In genomic region chr6:134884752-134885151, GRCh38 we compare ENCODE assay signal across 28 cellular contexts.
"Had no signal": no experiment of that assay in that cellular context is flagged by ENCODE, and none has a peak within 500 bp of the region (broad histone marks: within the 10 kb centered on the region; RNA-seq: fewer than 3 reads in every experiment).

No MANE protein-coding gene starts in this region.

- H3K9me3 Mint-ChIP-seq: stimulated activated effector memory CD8-positive, alpha-beta T cell treated with anti-CD3 and anti-CD28 coated beads, Interleukin-12 subunit alpha, Interleukin-12 subunit beta, amount 100 ng/mL, for 72 hours; stimulated activated memory B cell treated with anti-CD40 and anti-IgM and Interleukin-4, amounts not matched to agents 10 μg/mL and 1 μg/mL and 100 μg/mL, for 72 hours; stimulated activated naive B cell treated with anti-CD40 and anti-IgM and Interleukin-4, amounts not matched to agents 10 μg/mL and 1 μg/mL and 100 μg/mL, for 72 hours; stimulated activated naive CD8-positive, alpha-beta T cell treated with anti-CD3 and anti-CD28 coated beads, Interleukin-15, amount 100 ng/mL, for 72 hours; stimulated activated naive CD8-positive, alpha-beta T cell treated with anti-CD3 and anti-CD28 coated beads, Interleukin-15, Interleukin-2, amounts not matched to agents 100 ng/mL and 50 ng/mL, for 24 hours had no signal

- H3K36me3 ChIP-seq: stomach, suprapubic skin, thoracic aorta, thyroid gland, tibial artery, tibial nerve, transverse colon, upper lobe of left lung, upper lobe of right lung, uterus, vagina had no signal

- H3K9me3 ChIP-seq: stomach, suprapubic skin, testis, thoracic aorta, thyroid gland, tibial artery, tibial nerve, transverse colon, upper lobe of left lung, upper lobe of right lung, uterus, vagina had no signal

- H3K36me3 Mint-ChIP-seq: stimulated activated effector memory CD8-positive, alpha-beta T cell treated with anti-CD3 and anti-CD28 coated beads, Interleukin-12 subunit alpha, Interleukin-12 subunit beta, amount 100 ng/mL, for 72 hours; stimulated activated memory B cell treated with anti-CD40 and anti-IgM and Interleukin-4, amounts not matched to agents 10 μg/mL and 1 μg/mL and 100 μg/mL, for 72 hours; stimulated activated naive B cell treated with anti-CD40 and anti-IgM and Interleukin-4, amounts not matched to agents 10 μg/mL and 1 μg/mL and 100 μg/mL, for 72 hours; type B pancreatic cell had no signal

- H3K4me1 ChIP-seq: stomach, testis, uterus, vagina had no signal

- H3K27ac Mint-ChIP-seq: stimulated activated effector memory CD8-positive, alpha-beta T cell treated with anti-CD3 and anti-CD28 coated beads, Interleukin-12 subunit alpha, Interleukin-12 subunit beta, amount 100 ng/mL, for 72 hours; stimulated activated memory B cell treated with anti-CD40 and anti-IgM and Interleukin-4, amounts not matched to agents 10 μg/mL and 1 μg/mL and 100 μg/mL, for 72 hours; stimulated activated naive B cell treated with anti-CD40 and anti-IgM and Interleukin-4, amounts not matched to agents 10 μg/mL and 1 μg/mL and 100 μg/mL, for 72 hours; stimulated activated naive CD8-positive, alpha-beta T cell treated with anti-CD3 and anti-CD28 coated beads, Interleukin-15, amount 100 ng/mL, for 72 hours; stimulated activated naive CD8-positive, alpha-beta T cell treated with anti-CD3 and anti-CD28 coated beads, Interleukin-15, Interleukin-2, amounts not matched to agents 100 ng/mL and 50 ng/mL, for 24 hours; type B pancreatic cell had no signal

- H3K4me3 Mint-ChIP-seq: stimulated activated effector memory CD8-positive, alpha-beta T cell treated with anti-CD3 and anti-CD28 coated beads, Interleukin-12 subunit alpha, Interleukin-12 subunit beta, amount 100 ng/mL, for 72 hours; stimulated activated memory B cell treated with anti-CD40 and anti-IgM and Interleukin-4, amounts not matched to agents 10 μg/mL and 1 μg/mL and 100 μg/mL, for 72 hours; stimulated activated naive B cell treated with anti-CD40 and anti-IgM and Interleukin-4, amounts not matched to agents 10 μg/mL and 1 μg/mL and 100 μg/mL, for 72 hours; stimulated activated naive CD8-positive, alpha-beta T cell treated with anti-CD3 and anti-CD28 coated beads, Interleukin-15, amount 100 ng/mL, for 72 hours; stimulated activated naive CD8-positive, alpha-beta T cell treated with anti-CD3 and anti-CD28 coated beads, Interleukin-15, Interleukin-2, amounts not matched to agents 100 ng/mL and 50 ng/mL, for 24 hours; type B pancreatic cell had no signal

- H3K27ac ChIP-seq: stomach, suprapubic skin, testis, thoracic aorta, thyroid gland, tibial artery, tibial nerve, transverse colon, upper lobe of left lung, upper lobe of right lung, uterus, vagina had no signal

- H3K27me3 ChIP-seq: suprapubic skin, testis, thyroid gland, tibial artery, tibial nerve, transverse colon, upper lobe of left lung, uterus, vagina had no signal

- H3K4me1 Mint-ChIP-seq: stimulated activated effector memory CD8-positive, alpha-beta T cell treated with anti-CD3 and anti-CD28 coated beads, Interleukin-12 subunit alpha, Interleukin-12 subunit beta, amount 100 ng/mL, for 72 hours; stimulated activated memory B cell treated with anti-CD40 and anti-IgM and Interleukin-4, amounts not matched to agents 10 μg/mL and 1 μg/mL and 100 μg/mL, for 72 hours; stimulated activated naive B cell treated with anti-CD40 and anti-IgM and Interleukin-4, amounts not matched to agents 10 μg/mL and 1 μg/mL and 100 μg/mL, for 72 hours; stimulated activated naive CD8-positive, alpha-beta T cell treated with anti-CD3 and anti-CD28 coated beads, Interleukin-15, amount 100 ng/mL, for 72 hours had no signal

- DNase-seq: stimulated activated CD4-positive, alpha-beta T cell treated with anti-CD3 and anti-CD28 coated beads, Interleukin-2, amount 100 ng/mL, for 48 hours; stimulated activated CD4-positive, alpha-beta T cell treated with anti-CD3 and anti-CD28 coated beads, Interleukin-4, amount 100 ng/mL, for 1 hour; stimulated activated CD4-positive, alpha-beta T cell treated with anti-CD3 and anti-CD28 coated beads, Interleukin-4, amount 100 ng/mL, for 24 hours; stimulated activated CD4-positive, alpha-beta T cell treated with anti-CD3 and anti-CD28 coated beads, Interleukin-4, amount 100 ng/mL, for 4 hours; stimulated activated CD8-positive, alpha-beta memory T cell treated with anti-CD3 and anti-CD28 coated beads, Interleukin-4, amount 100 ng/mL, for 48 hours; stimulated activated naive B cell treated with anti-CD40 and anti-IgM and Interleukin-4, amounts not matched to agents 10 μg/mL and 1 μg/mL and 100 μg/mL, for 72 hours; stimulated activated naive CD4-positive, alpha-beta T cell; stimulated activated naive CD4-positive, alpha-beta T cell treated with Interleukin-2 at 50 U/mL for 16 hours; stimulated activated naive CD8-positive, alpha-beta T cell treated with anti-CD3 and anti-CD28 coated beads, Interleukin-15, amount 100 ng/mL, for 72 hours; stimulated activated naive CD8-positive, alpha-beta T cell treated with anti-CD3 and anti-CD28 coated beads, Interleukin-15, Interleukin-2, amounts not matched to agents 100 U/mL and 50 U/mL, for 24 hours; stomach; substantia nigra; testis; thyroid gland; tibial artery; transverse colon; trophoblast cell; upper lobe of left lung; upper lobe of right lung; uterus had no signal

- ATAC-seq: stimulated activated effector memory CD8-positive, alpha-beta T cell treated with anti-CD3 and anti-CD28 coated beads, Interleukin-12 subunit alpha, Interleukin-12 subunit beta, amount 100 ng/mL, for 72 hours; stimulated activated memory B cell treated with anti-CD40 and anti-IgM and Interleukin-4, amounts not matched to agents 10 μg/mL and 1 μg/mL and 100 μg/mL, for 72 hours; stimulated activated naive B cell treated with anti-CD40 and anti-IgM and Interleukin-4, amounts not matched to agents 10 μg/mL and 1 μg/mL and 100 μg/mL, for 72 hours; stimulated activated naive CD8-positive, alpha-beta T cell treated with anti-CD3 and anti-CD28 coated beads, Interleukin-15, amount 100 ng/mL, for 72 hours; stimulated activated naive CD8-positive, alpha-beta T cell treated with anti-CD3 and anti-CD28 coated beads, Interleukin-15, Interleukin-2, amounts not matched to agents 100 U/mL and 50 U/mL, for 24 hours; upper lobe of right lung had no signal

- H3K4me3 ChIP-seq: stomach, suprapubic skin, testis, thoracic aorta, thyroid gland, tibial artery, tibial nerve, transverse colon, upper lobe of left lung, upper lobe of right lung, uterus, vagina had no signal
